11 cellular contexts compared by ENCODE assay signal in the genomic region with DNA sequence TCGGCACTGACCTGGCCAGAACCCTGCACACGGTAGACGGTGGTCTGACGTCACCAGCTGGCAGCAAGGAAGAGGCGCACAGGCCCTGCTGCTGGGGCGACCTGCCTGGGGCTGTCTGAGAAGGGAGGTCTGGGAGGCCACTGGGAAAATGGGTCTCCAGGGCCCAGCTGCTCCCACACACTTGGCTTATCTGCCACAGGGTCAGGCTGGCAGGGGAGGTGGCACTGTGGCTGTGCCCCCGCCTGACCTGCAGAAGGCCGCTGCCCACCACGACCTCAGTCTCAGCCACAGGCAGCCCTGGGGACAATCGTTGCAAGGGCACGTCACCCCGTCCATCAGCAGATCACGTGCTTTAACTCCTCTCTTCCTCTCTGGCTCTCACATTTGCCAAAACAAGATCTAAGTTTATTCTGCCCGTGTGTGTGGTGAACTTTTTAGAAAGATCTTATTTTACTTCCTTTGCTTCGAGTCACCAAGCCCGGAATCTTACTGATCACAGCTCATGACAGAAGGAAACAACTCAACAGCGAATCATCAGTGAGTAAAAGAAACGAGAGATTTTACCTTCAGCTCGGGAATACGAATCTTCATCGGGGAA. TPM values are rescaled to one million over a fixed set of nuclear protein-coding genes. Genes with fewer than 3 reads are reported as not detected.
A peak's percentile ranks its signal among the peaks of the same experiment; 100 is the strongest.
DNase-seq lines count a peak whose midpoint lies in the region; ATAC-seq, FAIRE-seq and TF ChIP-seq lines count a peak whose summit lies in the region.
"Had no signal": no experiment of that assay in that cellular context is flagged by ENCODE, and none has a peak within 500 bp of the region (broad histone marks: within the 10 kb centered on the region; RNA-seq: fewer than 3 reads in every experiment).

No MANE protein-coding gene starts in this region.

- H3K9ac ChIP-seq in astrocyte (ENCODE audit: low read length), result peak overlapping the region; percentile 29

- peak overlapping the region; percentile 68 for H3K4me2 ChIP-seq in astrocyte (ENCODE audit: low read length)
- H3K4me2 ChIP-seq in OCI-LY7 (ENCODE audit: low read length), result no peak overlapping the region

- no peaks in the 10 kb centered on the region for H3K9me3 Mint-ChIP-seq in activated naive CD4-positive, alpha-beta T cell treated with anti-CD3 and anti-CD28 coated beads, Interleukin-2, amount 50 U/mL, for 24 hours
- no peaks in the 10 kb centered on the region for H3K9me3 Mint-ChIP-seq in astrocyte (ENCODE audit: unreplicated experiment)

- peak; percentile 71 for FAIRE-seq in astrocyte (lab: Jason Lieb, UNC)

- POLR2A ChIA-PET in OCI-LY7 (lab: Charles Lee), result no interaction called here

- peak overlapping the region; percentile 17 for H3K27ac Mint-ChIP-seq in activated naive CD4-positive, alpha-beta T cell treated with anti-CD3 and anti-CD28 coated beads, Interleukin-2, amount 50 U/mL, for 24 hours
- peak overlapping the region; percentile 79 for H3K27ac Mint-ChIP-seq in astrocyte (ENCODE audit: unreplicated experiment)

- CTCF ChIA-PET in OCI-LY7 (lab: Charles Lee; ENCODE audit: unreplicated experiment), result interaction anchor here (1.1 to 1.4 kb wide), 5 partner anchors 11 to 220 kb away, joined by 3 to 5 read pairs (median 3); a partner anchor contains a TSS

- no TSS peak for BruUV-seq in OCI-LY7 (replicated peaks; lab: Mats Ljungman, UMichigan)

- no peak for DNase-seq in activated naive CD4-positive, alpha-beta T cell treated with anti-CD3 and anti-CD28 coated beads, Interleukin-2, amount 50 U/mL, for 16 hours
- DNase-seq in astrocyte (ENCODE audit: low read depth) (peak; percentile 31), iris pigment epithelial cell (ENCODE audit: low read depth) (peak; percentile 54), tibial artery (no peak), OCI-LY7 (ENCODE audit: low spot score) (no peak)
- DNase-seq in activated CD4-positive, alpha-beta T cell treated with anti-CD3 and anti-CD28 coated beads, Interleukin-2, amount 50 U/mL, for 4 hours, result no peak
- DNase-seq: NCI-H1694 treated with DMSO at 0.1 percent for 48 hours; stimulated activated CD4-positive, alpha-beta T cell treated with anti-CD3 and anti-CD28 coated beads, Interleukin-15, amount 100 ng/mL, for 24 hours had no signal

- H3K4me3 Mint-ChIP-seq in activated naive CD4-positive, alpha-beta T cell treated with anti-CD3 and anti-CD28 coated beads, Interleukin-2, amount 50 U/mL, for 24 hours, result no peak overlapping the region
- no peak overlapping the region for H3K4me3 Mint-ChIP-seq in astrocyte (ENCODE audit: unreplicated experiment)

- H3K27me3 ChIP-seq in astrocyte (ENCODE audit: insufficient read depth, low read length) (no peaks in the 10 kb centered on the region), tibial artery (no peaks in the 10 kb centered on the region)

- H3K4me3 ChIP-seq in astrocyte (ENCODE audit: insufficient read depth, low read depth, low read length) (no peak overlapping the region), tibial artery (no peak overlapping the region), OCI-LY7 (ENCODE audit: low read depth, low read length, poor library complexity, severe bottlenecking) (no peak overlapping the region)
- H3K4me3 ChIP-seq: SK-N-MC had no signal

- H3K4me1 Mint-ChIP-seq in activated naive CD4-positive, alpha-beta T cell treated with anti-CD3 and anti-CD28 coated beads, Interleukin-2, amount 50 U/mL, for 24 hours, result peaks cover 16% of the 10 kb centered on the region
- H3K4me1 Mint-ChIP-seq in astrocyte (ENCODE audit: low read depth, unreplicated experiment), result peaks cover 16% of the 10 kb centered on the region

- TF ChIP-seq CTCF in astrocyte (IDR thresholded peaks at IDR 0.05; ENCODE audit: insufficient read depth, low read depth, low read length), result no peak
- no peak for TF ChIP-seq CTCF in tibial artery (IDR thresholded peaks at IDR 0.05)
- TF ChIP-seq CTCF in OCI-LY7 (conservative IDR thresholded peaks at IDR 0.05; ENCODE audit: low read length), result no peak

- H3K27ac ChIP-seq in astrocyte (ENCODE audit: low read depth, low read length), result peak overlapping the region; percentile 32
- H3K27ac ChIP-seq in tibial artery, result peak overlapping the region; percentile 49 to 57
- H3K27ac ChIP-seq in OCI-LY7 (ENCODE audit: low read depth, low read length, poor library complexity, severe bottlenecking), result no peak overlapping the region
- H3K27ac ChIP-seq: SK-N-MC had no signal

- H4K20me1 ChIP-seq in astrocyte (ENCODE audit: insufficient read depth, low read length) (peaks cover 3% of the 10 kb centered on the region), OCI-LY7 (ENCODE audit: insufficient read depth, low read length) (no peaks in the 10 kb centered on the region)

- no peaks in the 10 kb centered on the region for H3K27me3 Mint-ChIP-seq in activated naive CD4-positive, alpha-beta T cell treated with anti-CD3 and anti-CD28 coated beads, Interleukin-2, amount 50 U/mL, for 24 hours
- H3K27me3 Mint-ChIP-seq in astrocyte (ENCODE audit: low read depth, unreplicated experiment), result peaks cover 14% of the 10 kb centered on the region

- ATAC-seq in GM21390 (IDR thresholded peaks at IDR 0.05; ENCODE audit: unreplicated experiment), result no peak

- H3K4me1 ChIP-seq in astrocyte (ENCODE audit: insufficient read depth, low read length), result peaks cover 13% of the 10 kb centered on the region
- peaks cover 0 to 14% (median 2%) of the 10 kb centered on the region in 4 donors for H3K4me1 ChIP-seq in tibial artery
- no peaks in the 10 kb centered on the region for H3K4me1 ChIP-seq in OCI-LY7 (ENCODE audit: insufficient read depth, low read length, poor library complexity, severe bottlenecking)

- intact Hi-C loops in tibial artery (cut with DNase I; ENCODE audit: low total_unique reads), result no loop called here
- intact Hi-C loops in OCI-LY7 (cut with micrococcal nuclease; ENCODE audit: unreplicated experiment), result loop anchor here (10.0 kb wide), 1 partner anchor 118 kb away; a partner anchor contains a TSS

- H3K9me3 ChIP-seq in astrocyte (ENCODE audit: insufficient read depth, low read depth, low read length) (no peaks in the 10 kb centered on the region), tibial artery (no peaks in the 10 kb centered on the region), OCI-LY7 (ENCODE audit: low read length) (no peaks in the 10 kb centered on the region)

- H3K79me2 ChIP-seq in astrocyte (ENCODE audit: insufficient read depth, low read length), result no peaks in the 10 kb centered on the region
- no peaks in the 10 kb centered on the region for H3K79me2 ChIP-seq in OCI-LY7 (ENCODE audit: insufficient read depth, low read depth, low read length)

- no peaks in the 10 kb centered on the region for H3K36me3 Mint-ChIP-seq in activated naive CD4-positive, alpha-beta T cell treated with anti-CD3 and anti-CD28 coated beads, Interleukin-2, amount 50 U/mL, for 24 hours
- H3K36me3 Mint-ChIP-seq in astrocyte (ENCODE audit: low read depth, unreplicated experiment), result no peaks in the 10 kb centered on the region

- no peaks in the 10 kb centered on the region for H3K36me3 ChIP-seq in astrocyte (ENCODE audit: insufficient read depth, low read length)
- H3K36me3 ChIP-seq in tibial artery, result peaks cover 10 to 56% (median 14%) of the 10 kb centered on the region in 3 donors
- no peaks in the 10 kb centered on the region for H3K36me3 ChIP-seq in OCI-LY7 (ENCODE audit: insufficient read depth, low read length)

- H2AFZ ChIP-seq in astrocyte (ENCODE audit: low read depth, low read length), result peak overlapping the region; percentile 76
- no peak overlapping the region for H2AFZ ChIP-seq in OCI-LY7 (ENCODE audit: low read length)

- H3K9me2 ChIP-seq in OCI-LY7 (ENCODE audit: insufficient read depth, low read length), result no peaks in the 10 kb centered on the region

RNA-seq across cellular contexts. Expression of a gene that starts 45.2 kb away (rescaled TPM):
- total RNA-seq in astrocyte (61.3 and 70.5 TPM in 2 replicates), OCI-LY7 (2022) (90.2 and 99.9 TPM in 2 replicates)
- 63.7 and 74.3 TPM in 2 replicates for total RNA-seq in OCI-LY7 (2014; rRNA removed; shearing (Covaris generic))

Comparison
In these comparisons a context has a peak if more than half of its experiments do, and no peak if none do; other contexts are left out.
1. DNase-seq: peak in astrocyte (single experiment) and iris pigment epithelial cell (single experiment); none in activated naive CD4-positive, alpha-beta T cell treated with anti-CD3 and anti-CD28 coated beads, Interleukin-2, amount 50 U/mL, for 16 hours (single experiment), tibial artery (0 of 2), activated CD4-positive, alpha-beta T cell treated with anti-CD3 and anti-CD28 coated beads, Interleukin-2, amount 50 U/mL, for 4 hours (0 of 2) and OCI-LY7 (single experiment).